1 cellular context compared by ENCODE assay signal in genomic region chrX:72620550-72621145, GRCh38.
A peak's percentile ranks its signal among the peaks of the same experiment; 100 is the strongest.
TF ChIP-seq lines count a peak whose summit lies in the region.

No MANE protein-coding gene starts in this region.

TF ChIP-seq in HEK293, 187 proteins besides CTCF, POLR2A, EP300 and RAD21 (continued from another document):
- TF ChIP-seq ZNF18 (tag by site-specific recombination; IDR thresholded peaks at IDR 0.05) (no peak), ZNF184 (tag by site-specific recombination; IDR thresholded peaks at IDR 0.05) (peak; percentile 58; the same call in 1 of the 2 replicates), ZBTB21 (tag by site-specific recombination; IDR thresholded peaks at IDR 0.05) (peak; percentile 69)
TF ChIP-seq in HEK293: peak in this region for 11.
